ENCODE assay signal across 8 cellular contexts in genomic region chr7:5514440-5515035, GRCh38. TPM values are rescaled to one million over a fixed set of nuclear protein-coding genes. Genes with fewer than 3 reads are reported as not detected.
DNase-seq lines count a peak whose midpoint lies in the region; ATAC-seq, FAIRE-seq and TF ChIP-seq lines count a peak whose summit lies in the region.

No MANE protein-coding gene starts in this region.

- CTCF ChIA-PET in activated naive CD4-positive, alpha-beta T cell treated with anti-CD3 and anti-CD28 coated beads, Interleukin-2, amount 10 ng/mL, durations not matched to agents 7 days and 5 days (lab: Charles Lee), result no interaction called here
- CTCF ChIA-PET in GM12878 (lab: Yijun Ruan, JAX), result interaction anchor here (1.0 kb wide), 1 partner anchor 179 kb away, joined by 3 read pairs; no protein-coding TSS in a partner anchor

- H3K27me3 ChIP-seq in GM12878 (replicated peaks in 1 of 2; ENCODE audit: control insufficient read depth in 2 of 2, insufficient read depth in 2 of 2, low read length in 1 of 2) (no peaks in the 10 kb centered on the region), liver (ENCODE audit: control insufficient read depth in 4 of 4, insufficient read depth in 4 of 4, low read length in 3 of 4) (no peaks in the 10 kb centered on the region)

- TF ChIP-seq CTCF in GM12878 (IDR thresholded peaks at IDR 0.05 in 2 of 3, conservative IDR thresholded peaks at IDR 0.05 in 1 of 3; ENCODE audit: control insufficient read depth in 2 of 3, extremely low read depth in 1 of 3, insufficient read depth in 1 of 3, low read depth in 3 of 3, low read length in 3 of 3) (no peak), liver (IDR thresholded peaks at IDR 0.05; ENCODE audit: low read depth, low read length, missing input control) (no peak), type B pancreatic cell (conservative IDR thresholded peaks at IDR 0.05) (no peak)

- no peak overlapping the region for H2AFZ ChIP-seq in GM12878 (ENCODE audit: control insufficient read depth, low read depth, low read length)

- SMC1A ChIA-PET in GM12878 (lab: Charles Lee; ENCODE audit: uncharacterized antibody, unreplicated experiment), result no interaction called here

- no peak for FAIRE-seq in GM12878 (lab: Jason Lieb, UNC)

- peaks cover 3% of the 10 kb centered on the region for H3K36me3 Mint-ChIP-seq in activated naive CD4-positive, alpha-beta T cell treated with anti-CD3 and anti-CD28 coated beads, Interleukin-2, amount 10 ng/mL, durations not matched to agents 7 days and 5 days
- no peaks in the 10 kb centered on the region for H3K36me3 Mint-ChIP-seq in type B pancreatic cell

- RAD21 ChIA-PET in GM12878 (lab: Charles Lee; ENCODE audit: unreplicated experiment), result no interaction called here

- no peaks in the 10 kb centered on the region; a peak in 1 of 4 replicates for H3K36me3 ChIP-seq in GM12878 (ENCODE audit: control insufficient read depth in 2 of 2, insufficient read depth in 2 of 2, low read length in 1 of 2)
- no peaks in the 10 kb centered on the region for H3K36me3 ChIP-seq in liver (ENCODE audit: control insufficient read depth in 4 of 4, insufficient read depth in 3 of 4, low read depth in 1 of 4, low read length in 3 of 4)

- peak overlapping the region; percentile 96 for H3K4me3 ChIP-seq in GM12878
- peak overlapping the region in 2 of 3 donors; percentile 69 to 80 for H3K4me3 ChIP-seq in liver (ENCODE audit: low read depth in 1 of 3, low read length in 3 of 3)

- H3K4me1 ChIP-seq in GM12878 (ENCODE audit: control insufficient read depth, insufficient read depth, low read length) (peaks cover 5% of the 10 kb centered on the region; the same call in 1 of the 2 replicates), liver (ENCODE audit: control insufficient read depth in 4 of 4, insufficient read depth in 4 of 4, low read length in 3 of 4) (peaks cover 5 to 24% (median 17%) of the 10 kb centered on the region in 4 donors)

- peak overlapping the region; percentile 91 for H3K4me2 ChIP-seq in GM12878 (ENCODE audit: control insufficient read depth, insufficient read depth)

- H3K27me3 Mint-ChIP-seq in activated naive CD4-positive, alpha-beta T cell treated with anti-CD3 and anti-CD28 coated beads, Interleukin-2, amount 10 ng/mL, durations not matched to agents 7 days and 5 days, result peaks cover 10% of the 10 kb centered on the region
- H3K27me3 Mint-ChIP-seq in type B pancreatic cell, result peaks cover 6% of the 10 kb centered on the region

- H3K9ac ChIP-seq in GM12878 (ENCODE audit: control insufficient read depth, insufficient read depth, low read length), result peak overlapping the region; percentile 93; the same call in 1 of the 2 replicates
- H3K9ac ChIP-seq in liver (ENCODE audit: low read depth in 1 of 2, low read length in 2 of 2), result peak overlapping the region in 1 of 2 donors; percentile 87

- H3K4me1 Mint-ChIP-seq in activated naive CD4-positive, alpha-beta T cell treated with anti-CD3 and anti-CD28 coated beads, Interleukin-2, amount 10 ng/mL, durations not matched to agents 7 days and 5 days, result peaks cover 22% of the 10 kb centered on the region
- H3K4me1 Mint-ChIP-seq in type B pancreatic cell (ENCODE audit: unreplicated experiment), result peaks cover 5% of the 10 kb centered on the region

- no peak for TF ChIP-seq POLR2A in GM12878 (IDR thresholded peaks at IDR 0.05; ENCODE audit: low read depth, low read length)

- no peaks in the 10 kb centered on the region for H4K20me1 ChIP-seq in GM12878 (ENCODE audit: control insufficient read depth, insufficient read depth)

- no peak for TF ChIP-seq EP300 in GM12878 (IDR thresholded peaks at IDR 0.05; ENCODE audit: borderline replicate concordance in 1 of 2, control insufficient read depth in 1 of 2, low read depth in 2 of 2, low read length in 2 of 2)

- intact Hi-C loops in GM12878 (cut with micrococcal nuclease; ENCODE audit: unreplicated experiment), result no loop called here

- H3K4me3 Mint-ChIP-seq in activated naive CD4-positive, alpha-beta T cell treated with anti-CD3 and anti-CD28 coated beads, Interleukin-2, amount 10 ng/mL, durations not matched to agents 7 days and 5 days, result peak overlapping the region; percentile 97
- H3K4me3 Mint-ChIP-seq in type B pancreatic cell, result peak overlapping the region; percentile 99

- 86% methylated on average over 15 of the region's 15 CpGs for WGBS in GM12878 (ENCODE audit: insufficient coverage, insufficient replicate concordance, low lambda C conversion rate, missing lambda C conversion rate)
- 41% methylated on average over 15 of the region's 15 CpGs for WGBS in liver

- peak overlapping the region; percentile 88; the same call in 1 of the 2 replicates for H3K27ac ChIP-seq in GM12878 (ENCODE audit: control insufficient read depth, insufficient read depth)
- peak overlapping the region; percentile 79 to 95 for H3K27ac ChIP-seq in liver (ENCODE audit: low read depth in 1 of 2, low read length in 2 of 2)

- BruUV-seq in GM12878 (replicated peaks; lab: Mats Ljungman, UMichigan), result no TSS peak

- in situ Hi-C loops in GM12878 (cut with MboI), result no loop called here

- H3K27ac Mint-ChIP-seq in activated naive CD4-positive, alpha-beta T cell treated with anti-CD3 and anti-CD28 coated beads, Interleukin-2, amount 10 ng/mL, durations not matched to agents 7 days and 5 days, result peak overlapping the region; percentile 97
- H3K27ac Mint-ChIP-seq in type B pancreatic cell, result peak overlapping the region; percentile 100

- ATAC-seq in GM12878, result no peak
- no peak for ATAC-seq in GM18517 (IDR thresholded peaks at IDR 0.05; ENCODE audit: unreplicated experiment)

- no peaks in the 10 kb centered on the region for H3K9me3 ChIP-seq in GM12878 (replicated peaks; ENCODE audit: control insufficient read depth, insufficient read depth, low read length)
- H3K9me3 ChIP-seq in liver (ENCODE audit: control insufficient read depth in 4 of 4, low read length in 3 of 4), result no peaks in the 10 kb centered on the region

- no peak for TF ChIP-seq RAD21 in GM12878 (IDR thresholded peaks at IDR 0.05; ENCODE audit: insufficient read depth, low read depth, low read length)
- no peak for TF ChIP-seq RAD21 in liver (IDR thresholded peaks at IDR 0.05)

- POLR2A ChIA-PET in GM12878 (lab: Charles Lee), result no interaction called here

- no peaks in the 10 kb centered on the region for H3K9me3 Mint-ChIP-seq in activated naive CD4-positive, alpha-beta T cell treated with anti-CD3 and anti-CD28 coated beads, Interleukin-2, amount 10 ng/mL, durations not matched to agents 7 days and 5 days
- H3K9me3 Mint-ChIP-seq in type B pancreatic cell, result no peaks in the 10 kb centered on the region

- no peak for DNase-seq in activated naive CD4-positive, alpha-beta T cell treated with anti-CD3 and anti-CD28 coated beads, Interleukin-2, amount 10 ng/mL, durations not matched to agents 7 days and 5 days
- DNase-seq in activated naive CD4-positive, alpha-beta T cell treated with Interleukin-2 at 50 U/mL for 16 hours, result no peak
- DNase-seq in GM12878 (ENCODE audit: low read depth, low spot score) (no peak), type B pancreatic cell (ENCODE audit: extremely low spot score, unreplicated experiment) (no peak), activated gamma-delta T cell (lab: John Stamatoyannopoulos, UW) (no peak)
- DNase-seq in central memory CD4-positive, alpha-beta T cell, result no peak

- H3K79me2 ChIP-seq in GM12878 (ENCODE audit: control insufficient read depth, insufficient read depth, low read length), result peaks cover 34% of the 10 kb centered on the region

TF ChIP-seq in liver, 16 proteins besides CTCF, POLR2A, EP300 and RAD21 (continues in another document):
- no peak for TF ChIP-seq HNF4G (IDR thresholded peaks at IDR 0.05)
- TF ChIP-seq YY1 (IDR thresholded peaks at IDR 0.05), result no peak
- no peak for TF ChIP-seq HNF4A (conservative IDR thresholded peaks at IDR 0.05)

RNA-seq across cellular contexts. Expression of gene FBXL18, which starts 0.9 kb away (rescaled TPM):
- 14.1 and 16.0 TPM in 2 replicates for total RNA-seq in GM12878 (2013; cell fraction: nucleolus; rRNA removed)
- total RNA-seq in GM12878 (2014; rRNA removed) (4.7 and 6.7 TPM in 2 replicates), GM12878 (2014; rRNA removed; fragmentation: Illumina TruSeq; extraction: Trizol) (2.0 and 2.8 TPM in 2 replicates), GM12878 (2021) (15.9 and 19.6 TPM in 2 replicates), liver (1 to 10 TPM; 4.6 to 5.4 TPM), type B pancreatic cell (ENCODE audit: low replicate concordance) (13.5 and 14.9 TPM in 2 replicates)
- polyA plus RNA-seq in GM12878 (2011; ENCODE audit: low read depth), result 1.1 TPM
- polyA plus RNA-seq in GM12878 (2011; rRNA removed) (0.61 and 2.0 TPM in 2 replicates), GM12878 (2014; fragmentation: Illumina TruSeq; extraction: Trizol) (0.95 and 2.7 TPM in 2 replicates), GM12878 (2014; fragmentation: Nextera tagmentation; extraction: Ambion mirVana) (1 to 10 TPM in 1 of 2 experiments, under 1 TPM in 1; 0.80 to 1.1 TPM), GM12878 (2014; rRNA removed) (10.0 and 11.3 TPM in 2 replicates), GM12878 (2016; fragmentation: Nextera tagmentation; extraction: Ambion mirVana) (10 to 100 TPM; 13.6 to 14.8 TPM), liver (1 to 10 TPM; 1.7 to 2.7 TPM)
- polyA plus RNA-seq in GM12878 (2011; cell fraction: cytosol; rRNA removed), result 2.1 and 3.8 TPM in 2 replicates
- polyA plus RNA-seq in GM12878 (2011; cell fraction: nucleus; rRNA removed), result 5.4 and 10.5 TPM in 2 replicates
- 3.4 TPM in 2 replicates for polyA plus RNA-seq in GM12878 (2012)
- polyA minus RNA-seq in GM12878 (2011; rRNA and poly(A)+ RNA removed), result 4.2 and 6.3 TPM in 2 replicates
- polyA minus RNA-seq in GM12878 (2011; cell fraction: cytosol; rRNA and poly(A)+ RNA removed), result 4.8 and 5.6 TPM in 2 replicates
- polyA minus RNA-seq in GM12878 (2011; cell fraction: nucleus; rRNA and poly(A)+ RNA removed), result 3.7 and 7.7 TPM in 2 replicates

RNA-seq across cellular contexts. Expression of gene ACTB, which starts 15.9 kb away (rescaled TPM):
- total RNA-seq in GM12878 (2013; cell fraction: nucleolus; rRNA removed), result 1,974 and 2,098 TPM in 2 replicates
- 5,201 and 6,104 TPM in 2 replicates for total RNA-seq in GM12878 (2014; rRNA removed)
- 5,689 and 6,359 TPM in 2 replicates for total RNA-seq in GM12878 (2014; rRNA removed; fragmentation: Illumina TruSeq; extraction: Trizol)
- total RNA-seq in GM12878 (2021), result 16,196 and 16,641 TPM in 2 replicates
- 7,864 TPM for polyA plus RNA-seq in GM12878 (2011; ENCODE audit: low read depth)
- polyA plus RNA-seq in GM12878 (2011; rRNA removed), result 1,147 and 2,786 TPM in 2 replicates
- polyA plus RNA-seq in GM12878 (2011; cell fraction: cytosol; rRNA removed), result 3,130 and 4,314 TPM in 2 replicates
- 6,255 and 8,387 TPM in 2 replicates for polyA plus RNA-seq in GM12878 (2011; cell fraction: nucleus; rRNA removed)
- 9,522 and 10,892 TPM in 2 replicates for polyA plus RNA-seq in GM12878 (2012)
- 10,962 and 12,114 TPM in 2 replicates for polyA plus RNA-seq in GM12878 (2014; fragmentation: Illumina TruSeq; extraction: Trizol)
- over 10,000 TPM; 10,715 to 12,414 TPM for polyA plus RNA-seq in GM12878 (2014; fragmentation: Nextera tagmentation; extraction: Ambion mirVana)
- 5,798 and 7,688 TPM in 2 replicates for polyA plus RNA-seq in GM12878 (2014; rRNA removed)
- polyA plus RNA-seq in GM12878 (2016; fragmentation: Nextera tagmentation; extraction: Ambion mirVana), result over 10,000 TPM; 31,192 to 31,914 TPM
- 3,368 and 4,052 TPM in 2 replicates for polyA minus RNA-seq in GM12878 (2011; rRNA and poly(A)+ RNA removed)
- 3,847 and 4,043 TPM in 2 replicates for polyA minus RNA-seq in GM12878 (2011; cell fraction: cytosol; rRNA and poly(A)+ RNA removed)
- polyA minus RNA-seq in GM12878 (2011; cell fraction: nucleus; rRNA and poly(A)+ RNA removed), result 1,573 and 2,410 TPM in 2 replicates
- total RNA-seq in liver, result 1,000 to 10,000 TPM in 1 of 2 donors, 100 to 1,000 TPM in 1; 890 to 1,625 TPM
- polyA plus RNA-seq in liver, result 1,000 to 10,000 TPM; 1,432 to 1,671 TPM
- 3,466 and 4,253 TPM in 2 replicates for total RNA-seq in type B pancreatic cell (ENCODE audit: low replicate concordance)
